22 cellular contexts compared by ENCODE assay signal in the genomic region with DNA sequence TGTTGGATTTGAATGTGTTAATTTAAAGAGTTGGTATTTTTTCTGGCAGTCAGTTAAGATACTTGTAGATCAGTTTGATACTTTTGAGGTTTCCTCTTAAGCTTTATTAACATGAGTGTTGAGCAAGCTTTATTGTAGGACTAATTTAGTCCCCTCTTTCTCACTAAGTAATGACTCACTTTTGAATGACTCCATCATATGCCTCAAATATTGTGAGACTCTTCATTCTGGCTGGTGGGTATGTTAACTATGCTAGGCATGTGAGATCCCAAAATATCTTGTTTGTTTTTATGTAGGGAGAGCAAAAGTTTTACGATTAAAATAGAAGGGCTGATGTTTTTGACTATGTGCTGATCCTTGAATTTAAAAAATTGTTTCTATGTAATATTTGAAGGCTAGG.
DNase-seq lines count a peak whose midpoint lies in the region; ATAC-seq, FAIRE-seq and TF ChIP-seq lines count a peak whose summit lies in the region.
"Had no signal": no experiment of that assay in that cellular context is flagged by ENCODE, and none has a peak within 500 bp of the region (broad histone marks: within the 10 kb centered on the region; RNA-seq: fewer than 3 reads in every experiment).

No MANE protein-coding gene starts in this region.

- TF ChIP-seq CTCF in mammary epithelial cell (conservative IDR thresholded peaks at IDR 0.05 in 1 of 2, IDR thresholded peaks at IDR 0.05 in 1 of 2; ENCODE audit: extremely low read depth in 1 of 2, insufficient read depth in 1 of 2, low read depth in 1 of 2, low read length in 2 of 2): no peak
- TF ChIP-seq CTCF in retinal pigment epithelial cell (conservative IDR thresholded peaks at IDR 0.05; ENCODE audit: low read depth, low read length): no peak

- H3K4me1 ChIP-seq in mammary epithelial cell (ENCODE audit: insufficient read depth, low read length): no peaks in the 10 kb centered on the region
- H3K4me1 ChIP-seq: A549 had no signal

- H3K4me3 ChIP-seq in mammary epithelial cell (replicated peaks in 1 of 3; ENCODE audit: insufficient read depth in 1 of 3, low read depth in 2 of 3, low read length in 3 of 3): no peak overlapping the region
- no peak overlapping the region for H3K4me3 ChIP-seq in retinal pigment epithelial cell (ENCODE audit: low read length)
- H3K4me3 ChIP-seq: A549 had no signal

- 14% methylated on average over 1 of the region's 1 CpG for WGBS in mammary epithelial cell (ENCODE audit: low coverage, missing lambda C conversion rate)

- CTCF ChIA-PET in mammary epithelial cell (lab: Charles Lee; ENCODE audit: low non-redundant PET): no interaction called here

- no peaks in the 10 kb centered on the region for H3K79me2 ChIP-seq in mammary epithelial cell (ENCODE audit: insufficient read depth, low read length)

- H3K36me3 ChIP-seq in mammary epithelial cell (ENCODE audit: insufficient read depth, low read length): no peaks in the 10 kb centered on the region

- H3K9me3 ChIP-seq in mammary epithelial cell (replicated peaks; ENCODE audit: insufficient read depth, low read length): peaks cover 2% of the 10 kb centered on the region
- H3K9me3 ChIP-seq: A549 had no signal

- no TSS peak for BruUV-seq in mammary epithelial cell (replicated peaks; lab: Mats Ljungman, UMichigan)

- no peak overlapping the region for H2AFZ ChIP-seq in mammary epithelial cell (ENCODE audit: low read depth, low read length)

- no peak for ATAC-seq in GM19328 (IDR thresholded peaks at IDR 0.05; ENCODE audit: unreplicated experiment)
- ATAC-seq: A549, Panc1 had no signal

- H3K27me3 ChIP-seq in mammary epithelial cell (ENCODE audit: insufficient read depth, low read length): no peaks in the 10 kb centered on the region

- dilution Hi-C loops in mammary epithelial cell (cut with HindIII; ENCODE audit: low sequenced_read_pairs): no loop called here

- in situ Hi-C loops in mammary epithelial cell (cut with MboI; ENCODE audit: low sequenced_read_pairs in 2 of 2): no loop called here

- H4K20me1 ChIP-seq in mammary epithelial cell (ENCODE audit: insufficient read depth, low read length): no peaks in the 10 kb centered on the region

- intact Hi-C loops in mammary epithelial cell (cut with micrococcal nuclease): no loop called here

- no peak for TF ChIP-seq POLR2A in H54 (IDR thresholded peaks at IDR 0.05; ENCODE audit: low read depth, low read length)

- H3K9ac ChIP-seq in mammary epithelial cell (ENCODE audit: insufficient read depth, low read length): no peak overlapping the region

- DNase-seq in H54 (ENCODE audit: insufficient read length, low spot score) (no peak), NCI-H226 (peak; percentile 1), mammary epithelial cell (peak; percentile 10), retinal pigment epithelial cell (ENCODE audit: low read depth) (peak; percentile 30), GOT3 (lab: John Stamatoyannopoulos, UW) (no peak), DMS153 treated with DMSO at 0.1 percent for 48 hours (lab: John Stamatoyannopoulos, UW; ENCODE audit: unreplicated experiment) (no peak)
- no peak for DNase-seq in activated CD4-positive, alpha-beta T cell treated with anti-CD3 and anti-CD28 coated beads for 48 hours
- DNase-seq: Calu3; CD8-positive, alpha-beta memory T cell; DND-41; H7; KBM-7; MM.1S; NCI-H2029; NCI-H526 treated with DMSO at 0.1 percent for 48 hours; SHP77 treated with DMSO at 0.1 percent for 48 hours had no signal

- no peak overlapping the region for H3K27ac ChIP-seq in mammary epithelial cell (ENCODE audit: insufficient read depth, low read depth, low read length)
- H3K27ac ChIP-seq: A549, RWPE1 had no signal

- no peak overlapping the region for H3K4me2 ChIP-seq in mammary epithelial cell (ENCODE audit: insufficient read depth, low read depth, low read length)
- H3K4me2 ChIP-seq: A549 had no signal

- peak; percentile 74 for FAIRE-seq in H54 (lab: Jason Lieb, UNC)
- FAIRE-seq: A549, GM12892, GM19239 had no signal

Comparison
In these comparisons a context has a peak if more than half of its experiments do, and no peak if none do; other contexts are left out.
1. DNase-seq: peak in NCI-H226 (single experiment), mammary epithelial cell (single experiment) and retinal pigment epithelial cell (single experiment); none in H54 (single experiment), activated CD4-positive, alpha-beta T cell treated with anti-CD3 and anti-CD28 coated beads for 48 hours (single experiment), GOT3 (single experiment) and DMS153 treated with DMSO at 0.1 percent for 48 hours (single experiment).